19 cellular contexts compared by ENCODE assay signal in the genomic region with DNA sequence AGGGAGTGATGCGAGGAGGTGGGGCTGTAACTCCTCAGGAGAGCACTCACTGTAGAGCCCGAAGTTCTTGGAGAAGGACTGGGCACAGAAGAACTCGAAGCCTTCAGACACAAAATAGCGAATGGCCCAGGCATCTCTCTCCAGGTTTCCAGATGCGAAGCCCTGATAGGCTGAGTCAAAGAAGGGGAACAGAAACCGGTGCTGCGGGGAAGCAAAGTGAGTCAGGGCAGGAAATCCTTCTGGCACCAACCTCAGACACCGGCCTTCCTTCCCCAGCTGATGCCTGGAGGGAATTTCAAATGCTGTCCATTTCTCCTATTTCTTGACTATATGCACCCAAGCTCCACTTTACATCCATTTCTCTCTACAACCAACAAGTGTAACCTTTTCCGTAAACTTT. TPM values are rescaled to one million over a fixed set of nuclear protein-coding genes. Genes with fewer than 3 reads are reported as not detected.
A peak's percentile ranks its signal among the peaks of the same experiment; 100 is the strongest.
DNase-seq lines count a peak whose midpoint lies in the region; ATAC-seq and TF ChIP-seq lines count a peak whose summit lies in the region.
"Had no signal": no experiment of that assay in that cellular context is flagged by ENCODE, and none has a peak within 500 bp of the region (broad histone marks: within the 10 kb centered on the region; RNA-seq: fewer than 3 reads in every experiment).

No MANE protein-coding gene starts in this region.

- H3K36me3 ChIP-seq in RWPE2 (ENCODE audit: low read depth) (peaks cover 86% of the 10 kb centered on the region), ascending aorta (peaks cover 36 to 67% of the 10 kb centered on the region in 2 donors)

- ATAC-seq in GM21390 (IDR thresholded peaks at IDR 0.05; ENCODE audit: unreplicated experiment): peak; percentile 57
- peak; percentile 68 for ATAC-seq in HG03460 (IDR thresholded peaks at IDR 0.05; ENCODE audit: unreplicated experiment)
- peak; percentile 70; the same call in 2 of the 3 replicates for ATAC-seq in RWPE2 (ENCODE audit: low read depth)
- ATAC-seq: activated CD8-positive, alpha-beta memory T cell treated with anti-CD3 and anti-CD28 coated beads, Interleukin-2, amount 10 ng/mL, durations not matched to agents 7 days and 5 days; HepG2; T-helper 17 cell had no signal

- H3K4me1 Mint-ChIP-seq in neural crest cell: no peaks in the 10 kb centered on the region
- H3K4me1 Mint-ChIP-seq: activated CD8-positive, alpha-beta memory T cell treated with anti-CD3 and anti-CD28 coated beads, Interleukin-2, amount 10 ng/mL, durations not matched to agents 7 days and 5 days had no signal

- H3K27me3 ChIP-seq in RWPE2 (ENCODE audit: insufficient read depth, poor library complexity, severe bottlenecking): no peaks in the 10 kb centered on the region
- no peaks in the 10 kb centered on the region for H3K27me3 ChIP-seq in ascending aorta

- TF ChIP-seq CTCF in RWPE2 (IDR thresholded peaks at IDR 0.05; ENCODE audit: poor library complexity, severe bottlenecking) (no peak), neural crest cell (conservative IDR thresholded peaks at IDR 0.05) (no peak), ascending aorta (IDR thresholded peaks at IDR 0.05) (no peak)

- DNase-seq in RWPE2 (ENCODE audit: low spot score) (no peak), neural crest cell (ENCODE audit: low read depth, low spot score) (no peak), NCI-H2196 (lab: John Stamatoyannopoulos, UW; ENCODE audit: unreplicated experiment) (no peak), NAMALWA (ENCODE audit: low spot score) (no peak), iPS-NIHi7 (ENCODE audit: extremely low spot score) (no peak), ascending aorta (ENCODE audit: low spot score in 2 of 2) (no peak)
- DNase-seq: activated CD4-positive, CD25-positive, alpha-beta regulatory T cell treated with anti-CD3 and anti-CD28 coated beads, Interleukin-2, amount 50 U/mL, for 72 hours; activated CD8-positive, alpha-beta memory T cell treated with anti-CD3 and anti-CD28 coated beads, Interleukin-2, amount 10 ng/mL, durations not matched to agents 7 days and 5 days; activated gamma-delta T cell; amygdala; foreskin fibroblast; naive B cell; NCI-H748 treated with DMSO at 0.1 percent for 48 hours; T-helper 17 cell had no signal

- no peaks in the 10 kb centered on the region for H3K9me3 Mint-ChIP-seq in neural crest cell

- H3K9me3 ChIP-seq in RWPE2 (ENCODE audit: severe bottlenecking) (no peaks in the 10 kb centered on the region), ascending aorta (no peaks in the 10 kb centered on the region)
- H3K9me3 ChIP-seq: prostate gland, thoracic aorta had no signal

- H3K27ac ChIP-seq in RWPE2 (ENCODE audit: poor library complexity, severe bottlenecking) (no peak overlapping the region), ascending aorta (no peak overlapping the region)
- H3K27ac ChIP-seq: prostate gland, thoracic aorta had no signal

- H3K4me3 Mint-ChIP-seq in neural crest cell: no peak overlapping the region
- H3K4me3 Mint-ChIP-seq: activated CD8-positive, alpha-beta memory T cell treated with anti-CD3 and anti-CD28 coated beads, Interleukin-2, amount 10 ng/mL, durations not matched to agents 7 days and 5 days; naive B cell; T-helper 17 cell had no signal

- H3K4me3 ChIP-seq in RWPE2 (ENCODE audit: severe bottlenecking) (no peak overlapping the region), ascending aorta (no peak overlapping the region)
- H3K4me3 ChIP-seq: prostate gland, thoracic aorta had no signal

- intact Hi-C loops in ascending aorta (cut with DNase I): no loop called here

- peaks cover 15% of the 10 kb centered on the region for H3K36me3 Mint-ChIP-seq in neural crest cell (ENCODE audit: low read depth)

- no peaks in the 10 kb centered on the region for H3K27me3 Mint-ChIP-seq in neural crest cell (ENCODE audit: low read depth)
- H3K27me3 Mint-ChIP-seq: activated CD8-positive, alpha-beta memory T cell treated with anti-CD3 and anti-CD28 coated beads, Interleukin-2, amount 10 ng/mL, durations not matched to agents 7 days and 5 days; naive B cell; T-helper 17 cell had no signal

- H3K4me1 ChIP-seq in RWPE2 (ENCODE audit: insufficient read depth, poor library complexity, severe bottlenecking) (no peaks in the 10 kb centered on the region), ascending aorta (no peaks in the 10 kb centered on the region)
- H3K4me1 ChIP-seq: prostate gland had no signal

- peak overlapping the region; percentile 37 for H3K27ac Mint-ChIP-seq in neural crest cell (ENCODE audit: unreplicated experiment)
- H3K27ac Mint-ChIP-seq: activated CD8-positive, alpha-beta memory T cell treated with anti-CD3 and anti-CD28 coated beads, Interleukin-2, amount 10 ng/mL, durations not matched to agents 7 days and 5 days had no signal

RNA-seq across cellular contexts. Expression of a gene that starts 26.8 kb away (rescaled TPM):
- total RNA-seq in neural crest cell (30.8 and 37.8 TPM in 2 replicates), ascending aorta (4.4 TPM)
